10 cellular contexts compared by ENCODE assay signal in the genomic region with DNA sequence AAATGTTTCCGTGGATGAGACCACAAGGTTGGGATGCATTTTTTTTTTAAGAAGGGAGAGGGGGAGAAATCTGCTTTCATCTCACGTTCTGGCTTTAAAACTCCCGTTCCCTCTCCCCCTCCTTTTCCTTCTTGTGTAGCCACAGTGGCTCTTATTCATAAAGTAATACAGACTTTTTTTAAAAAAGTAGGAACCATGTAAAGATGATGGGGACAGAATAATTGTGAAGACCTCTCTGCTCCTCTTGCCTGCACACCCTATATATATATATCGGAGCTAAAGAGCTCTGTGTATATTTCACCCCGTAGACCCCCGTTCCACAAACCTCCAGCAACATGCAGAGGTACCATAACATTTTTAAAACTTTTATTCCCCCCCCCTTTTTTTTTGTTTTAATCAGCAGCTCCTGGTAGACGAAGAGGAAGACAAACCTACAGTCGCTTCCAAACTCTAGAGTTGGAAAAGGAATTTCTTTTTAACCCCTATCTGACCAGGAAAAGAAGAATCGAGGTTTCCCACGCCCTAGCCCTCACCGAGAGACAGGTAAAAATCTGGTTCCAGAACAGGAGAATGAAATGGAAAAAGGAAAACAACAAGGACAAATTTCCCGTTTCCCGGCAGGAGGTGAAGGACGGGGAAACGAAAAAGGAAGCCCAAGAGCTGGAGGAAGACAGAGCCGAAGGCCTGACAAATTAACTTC. TPM values are rescaled to one million over a fixed set of nuclear protein-coding genes. Genes with fewer than 3 reads are reported as not detected.
DNase-seq lines count a peak whose midpoint lies in the region; ATAC-seq and TF ChIP-seq lines count a peak whose summit lies in the region.
"Had no signal": no experiment of that assay in that cellular context is flagged by ENCODE, and none has a peak within 500 bp of the region (broad histone marks: within the 10 kb centered on the region; RNA-seq: fewer than 3 reads in every experiment).

No MANE protein-coding gene starts in this region.

- no peaks in the 10 kb centered on the region for H3K9me2 ChIP-seq in SK-N-SH

- peak overlapping the region; percentile 62 to 63 for H3K27ac ChIP-seq in SK-N-SH (ENCODE audit: low read depth in 2 of 2, low read length in 1 of 2)

- H3K4me1 ChIP-seq in SK-N-SH (ENCODE audit: control insufficient read depth in 1 of 2, insufficient read depth in 2 of 2, low read depth in 1 of 2, low read length in 1 of 2), result peaks cover 32 to 44% of the 10 kb centered on the region in 2 experiments

- H3K4me3 ChIP-seq in SK-N-SH (ENCODE audit: low read depth in 2 of 2, low read length in 1 of 2), result peak overlapping the region; percentile 69

- peaks cover 98% of the 10 kb centered on the region for H3K27me3 Mint-ChIP-seq in WTC11 (ENCODE audit: low read depth)
- peaks cover 65 to 81% (median 80%) of the 10 kb centered on the region in 3 donors for H3K27me3 Mint-ChIP-seq in immature natural killer cell (ENCODE audit: low read depth in 3 of 3)
- H3K27me3 Mint-ChIP-seq in stimulated activated naive B cell treated with anti-CD40 and anti-IgM and Interleukin-4, amounts not matched to agents 10 μg/mL and 1 μg/mL and 100 μg/mL, for 72 hours, result peaks cover 67 to 75% of the 10 kb centered on the region in 2 donors

- ATAC-seq in SK-N-SH treated with all-trans-retinoic acid at 6 μM for 48 hours (no peak; the same call in 2 of the 3 replicates), WTC11 (no peak), GM18517 (IDR thresholded peaks at IDR 0.05; ENCODE audit: unreplicated experiment) (no peak), HG02840 (IDR thresholded peaks at IDR 0.05; ENCODE audit: low FRiP score, unreplicated experiment) (no peak)
- ATAC-seq in stimulated activated naive B cell treated with anti-CD40 and anti-IgM and Interleukin-4, amounts not matched to agents 10 μg/mL and 1 μg/mL and 100 μg/mL, for 72 hours (replicated peaks), result no peak

- H3K36me3 ChIP-seq in SK-N-SH (replicated peaks in 1 of 2; ENCODE audit: control insufficient read depth in 1 of 2, insufficient read depth in 2 of 2, low read length in 1 of 2), result no peaks in the 10 kb centered on the region

- H3K27ac Mint-ChIP-seq in WTC11, result no peak overlapping the region
- peak overlapping the region in 1 of 6 donors; percentile 47 for H3K27ac Mint-ChIP-seq in immature natural killer cell
- H3K27ac Mint-ChIP-seq in stimulated activated naive B cell treated with anti-CD40 and anti-IgM and Interleukin-4, amounts not matched to agents 10 μg/mL and 1 μg/mL and 100 μg/mL, for 72 hours, result peak overlapping the region; percentile 85

- H3K4me1 Mint-ChIP-seq in WTC11 (peaks cover 34% of the 10 kb centered on the region), immature natural killer cell (peaks cover 33 to 59% of the 10 kb centered on the region in 2 donors)
- H3K4me1 Mint-ChIP-seq in stimulated activated naive B cell treated with anti-CD40 and anti-IgM and Interleukin-4, amounts not matched to agents 10 μg/mL and 1 μg/mL and 100 μg/mL, for 72 hours, result peaks cover 20 to 44% of the 10 kb centered on the region in 2 donors

- CTCF ChIA-PET in SK-N-SH (lab: Yijun Ruan, JAX), result interaction anchor here (0.8 to 26.1 kb wide), 14 partner anchors 9 to 1018 kb away, joined by 3 to 1047 read pairs (median 7); no protein-coding TSS in a partner anchor
- CTCF ChIA-PET in WTC11 (lab: Charles Lee), result interaction anchor here (1.4 to 3.1 kb wide), 2 partner anchors 9 to 423 kb away, joined by 3 to 14 read pairs; no protein-coding TSS in a partner anchor

- H3F3A ChIP-seq in SK-N-SH (replicated peaks; ENCODE audit: insufficient read depth), result peaks cover 31% of the 10 kb centered on the region

- H3K36me3 Mint-ChIP-seq in WTC11 (0 out of 2 replicates have a peak, but pooled peaks cover 2% of the 10 kb centered on the region), immature natural killer cell (peaks cover 0 to 5% (median 0%) of the 10 kb centered on the region in 3 donors)
- peaks cover 1 to 10% of the 10 kb centered on the region in 2 donors for H3K36me3 Mint-ChIP-seq in stimulated activated naive B cell treated with anti-CD40 and anti-IgM and Interleukin-4, amounts not matched to agents 10 μg/mL and 1 μg/mL and 100 μg/mL, for 72 hours

- WGBS in SK-N-SH (ENCODE audit: low lambda C conversion rate), result 21% methylated on average over 16 of the region's 16 CpGs

- peak overlapping the region; percentile 81 for H3K4me2 ChIP-seq in SK-N-SH

- peak overlapping the region; percentile 53; the same call in 1 of the 2 replicates for H2AFZ ChIP-seq in SK-N-SH (ENCODE audit: low read depth)

- H3K27me3 ChIP-seq in SK-N-SH (ENCODE audit: insufficient read depth), result no peaks in the 10 kb centered on the region

- no peak for TF ChIP-seq EP300 in SK-N-SH (IDR thresholded peaks at IDR 0.05; ENCODE audit: borderline replicate concordance in 1 of 2, low read depth in 1 of 2, low read length in 1 of 2)

- no peaks in the 10 kb centered on the region for H4K20me1 ChIP-seq in SK-N-SH (ENCODE audit: insufficient read depth)

- peak overlapping the region; percentile 45 for H3K4me3 Mint-ChIP-seq in WTC11
- peak overlapping the region; percentile 63 to 82 (median 67) for H3K4me3 Mint-ChIP-seq in immature natural killer cell
- H3K4me3 Mint-ChIP-seq in stimulated activated naive B cell treated with anti-CD40 and anti-IgM and Interleukin-4, amounts not matched to agents 10 μg/mL and 1 μg/mL and 100 μg/mL, for 72 hours, result peak overlapping the region; percentile 48 to 56

- peak overlapping the region; percentile 66 for H3K9ac ChIP-seq in SK-N-SH

- H3K79me2 ChIP-seq in SK-N-SH (ENCODE audit: insufficient read depth), result peaks cover 10% of the 10 kb centered on the region

- TF ChIP-seq RAD21 in SK-N-SH (IDR thresholded peaks at IDR 0.05; ENCODE audit: low read length), result no peak

- H3K9me3 Mint-ChIP-seq in WTC11 (no peaks in the 10 kb centered on the region), immature natural killer cell (peaks cover 0 to 22% (median 6%) of the 10 kb centered on the region in 6 donors)
- H3K9me3 Mint-ChIP-seq in stimulated activated naive B cell treated with anti-CD40 and anti-IgM and Interleukin-4, amounts not matched to agents 10 μg/mL and 1 μg/mL and 100 μg/mL, for 72 hours, result peaks cover 2 to 4% of the 10 kb centered on the region in 2 donors

- no peaks in the 10 kb centered on the region for H3K9me3 ChIP-seq in SK-N-SH

- DNase-seq in SK-N-SH (no peak), WTC11 (ENCODE audit: low spot score) (no peak), immature natural killer cell (no peak), NCI-H1417 treated with DMSO at 0.1 percent for 48 hours (lab: John Stamatoyannopoulos, UW) (no peak)
- DNase-seq in stimulated activated naive B cell treated with anti-CD40 and anti-IgM and Interleukin-4, amounts not matched to agents 10 μg/mL and 1 μg/mL and 100 μg/mL, for 72 hours, result no peak
- DNase-seq: NCI-H774, posterior cingulate gyrus had no signal

- POLR2A ChIA-PET in SK-N-SH (lab: Yijun Ruan, JAX), result interaction anchor here (0.9 to 6.3 kb wide), 8 partner anchors 9 to 699 kb away, joined by 3 to 45 read pairs (median 10); partner anchors contain the start of gene HOXD9
- POLR2A ChIA-PET in WTC11 (lab: Charles Lee), result no interaction called here

- TF ChIP-seq CTCF in SK-N-SH (IDR thresholded peaks at IDR 0.05), result no peak
- TF ChIP-seq CTCF in WTC11 (IDR thresholded peaks at IDR 0.05), result no peak

TF ChIP-seq in SK-N-SH treated with all-trans-retinoic acid at 6 μM for 48 hours, 23 proteins besides CTCF, POLR2A, EP300 and RAD21:
- TF ChIP-seq ZFP3 (CRISPR knock-in tag; IDR thresholded peaks at IDR 0.05) (no peak), TOX (CRISPR knock-in tag; IDR thresholded peaks at IDR 0.05; ENCODE audit: borderline replicate concordance) (no peak), ZC3H10 (CRISPR knock-in tag; IDR thresholded peaks at IDR 0.05) (no peak)

TF ChIP-seq in WTC11, 78 proteins besides CTCF, POLR2A, EP300 and RAD21 (continues in another document):
- TF ChIP-seq ZBTB43 (CRISPR knock-in tag; IDR thresholded peaks at IDR 0.05), result no peak

RNA-seq across cellular contexts. Expression of gene HOXD8, which starts 1.6 kb away (rescaled TPM):
- polyA plus RNA-seq in SK-N-SH (2012; rRNA removed) (6.4 and 8.2 TPM in 2 replicates), immature natural killer cell (not detected)
- polyA plus RNA-seq in SK-N-SH (2012; cell fraction: cytosol; rRNA removed), result 9.8 and 10.2 TPM in 2 replicates
- 3.2 and 5.0 TPM in 2 replicates for polyA plus RNA-seq in SK-N-SH (2012; cell fraction: nucleus; rRNA removed)
- not detected in 3 replicates for total RNA-seq in WTC11 (2021)

RNA-seq across cellular contexts. Expression of gene HOXD9, which starts 8.5 kb away (rescaled TPM):
- polyA plus RNA-seq in SK-N-SH (2012; rRNA removed) (3.6 and 4.8 TPM in 2 replicates), immature natural killer cell (not detected)
- 4.2 and 5.0 TPM in 2 replicates for polyA plus RNA-seq in SK-N-SH (2012; cell fraction: cytosol; rRNA removed)
- 4.3 and 6.4 TPM in 2 replicates for polyA plus RNA-seq in SK-N-SH (2012; cell fraction: nucleus; rRNA removed)
- not detected in 3 replicates for total RNA-seq in WTC11 (2021)

RNA-seq across cellular contexts. Expression of gene HOXD10, which starts 14.5 kb away (rescaled TPM):
- polyA plus RNA-seq in SK-N-SH (2012; rRNA removed) (0.03 and 0.10 TPM in 2 replicates), immature natural killer cell (not detected)
- 0.04 TPM in 2 replicates for polyA plus RNA-seq in SK-N-SH (2012; cell fraction: cytosol; rRNA removed)
- 0.06 TPM in 1 of 2 replicates, not detected in the other for polyA plus RNA-seq in SK-N-SH (2012; cell fraction: nucleus; rRNA removed)
- not detected in 3 replicates for total RNA-seq in WTC11 (2021)

RNA-seq across cellular contexts. Expression of gene HOXD4, which starts 20.3 kb away (rescaled TPM):
- polyA plus RNA-seq in SK-N-SH (2012; rRNA removed) (1.0 and 1.6 TPM in 2 replicates), immature natural killer cell (not detected)
- polyA plus RNA-seq in SK-N-SH (2012; cell fraction: cytosol; rRNA removed), result 0.24 and 0.43 TPM in 2 replicates
- 11.1 and 13.3 TPM in 2 replicates for polyA plus RNA-seq in SK-N-SH (2012; cell fraction: nucleus; rRNA removed)
- not detected in 3 replicates for total RNA-seq in WTC11 (2021)

RNA-seq across cellular contexts. Expression of gene HOXD11, which starts 24.0 kb away (rescaled TPM):
- polyA plus RNA-seq in SK-N-SH (2012; rRNA removed) (not detected in 2 replicates), immature natural killer cell (not detected)
- not detected in 2 replicates for polyA plus RNA-seq in SK-N-SH (2012; cell fraction: cytosol; rRNA removed)
- polyA plus RNA-seq in SK-N-SH (2012; cell fraction: nucleus; rRNA removed), result not detected in 2 replicates
- total RNA-seq in WTC11 (2021), result not detected in 3 replicates
